ENCODE assay signal across 15 cellular contexts in the genomic region with DNA sequence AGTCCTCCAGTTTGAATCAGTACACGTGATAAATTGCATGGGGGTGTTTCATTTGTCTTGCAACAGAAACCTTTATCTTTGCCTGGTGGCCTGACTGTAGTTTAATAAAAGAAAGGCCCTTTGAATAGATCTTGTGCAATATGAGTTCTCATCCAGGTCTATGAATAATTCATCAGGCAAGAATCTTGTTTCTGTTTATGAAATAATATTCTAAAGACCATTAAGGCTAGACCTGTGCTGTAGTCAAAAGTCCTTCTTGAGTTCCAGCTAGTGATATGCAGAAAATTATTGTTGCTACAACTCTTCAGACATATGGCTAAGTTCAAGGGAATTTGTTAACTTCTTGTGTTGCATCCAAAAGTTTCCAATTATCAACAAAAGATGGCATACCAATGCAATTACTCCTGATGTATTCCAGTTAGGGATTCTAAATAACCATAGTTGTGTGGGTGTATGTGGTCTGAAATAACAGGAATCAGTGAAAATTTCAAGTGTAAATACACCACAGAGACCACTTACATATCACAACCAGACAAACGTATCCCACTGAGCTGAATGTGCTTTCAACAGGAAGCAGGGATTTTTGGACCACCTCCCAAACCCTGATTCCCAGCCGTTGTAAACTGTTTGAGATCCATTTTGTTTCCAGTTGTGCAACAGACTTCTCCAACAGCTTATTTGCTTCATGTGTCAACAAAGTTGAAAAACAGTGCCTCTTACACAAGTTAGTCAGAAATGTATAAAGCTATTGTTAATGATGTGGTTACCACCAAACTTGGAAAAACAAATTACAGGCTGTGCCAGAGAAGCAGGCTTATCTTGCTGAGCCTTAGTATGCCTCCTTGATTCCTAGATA. TPM values are rescaled to one million over a fixed set of nuclear protein-coding genes. Genes with fewer than 3 reads are reported as not detected.
DNase-seq lines count a peak whose midpoint lies in the region; ATAC-seq and TF ChIP-seq lines count a peak whose summit lies in the region.
"Had no signal": no experiment of that assay in that cellular context is flagged by ENCODE, and none has a peak within 500 bp of the region (broad histone marks: within the 10 kb centered on the region; RNA-seq: fewer than 3 reads in every experiment).

No MANE protein-coding gene starts in this region.

- peaks cover 0 to 4% (median 0%) of the 10 kb centered on the region in 3 donors for H3K4me1 ChIP-seq in gastroesophageal sphincter
- H3K4me1 ChIP-seq: Peyer's patch had no signal

- no peak overlapping the region for H3K27ac Mint-ChIP-seq in Calu3 (ENCODE audit: unreplicated experiment)
- H3K27ac Mint-ChIP-seq: activated T-helper 2 cell treated with anti-CD3 and anti-CD28 coated beads, Interferon-gamma antibody, Interleukin-2, Interleukin-4, amounts not matched to agents 10 μg/mL and 5 μg/mL and 100 μg/mL, durations not matched to agents 14 hours and 24 hours and 36 hours; effector memory CD8-positive, alpha-beta T cell had no signal

- H3K4me3 ChIP-seq in gastroesophageal sphincter: no peak overlapping the region
- H3K4me3 ChIP-seq: GM12878, Peyer's patch had no signal

- WGBS in gastroesophageal sphincter (ENCODE audit: low coverage in 1 of 2), 2 donors: 12 to 22% methylated on average over 3 of the region's 3 CpGs

- no peaks in the 10 kb centered on the region for H3K27me3 Mint-ChIP-seq in Calu3 (ENCODE audit: unreplicated experiment)

- TF ChIP-seq POLR2A in gastroesophageal sphincter (IDR thresholded peaks at IDR 0.05): no peak

- peak overlapping the region in 2 of 4 donors; percentile 18 to 66 for H3K27ac ChIP-seq in gastroesophageal sphincter
- H3K27ac ChIP-seq: neutrophil had no signal

- H3K36me3 Mint-ChIP-seq in Calu3 (ENCODE audit: insufficient read depth, unreplicated experiment): no peaks in the 10 kb centered on the region

- ATAC-seq in gastroesophageal sphincter (peak; percentile 82), HG02870 (IDR thresholded peaks at IDR 0.05; ENCODE audit: unreplicated experiment) (no peak)
- ATAC-seq: effector memory CD8-positive, alpha-beta T cell; GM12878 had no signal

- no peaks in the 10 kb centered on the region for H3K4me1 Mint-ChIP-seq in Calu3 (ENCODE audit: low read depth, unreplicated experiment)

- H3K27me3 ChIP-seq in gastroesophageal sphincter: no peaks in the 10 kb centered on the region
- H3K27me3 ChIP-seq: Peyer's patch had no signal

- peaks cover 13% of the 10 kb centered on the region for H3K9me3 Mint-ChIP-seq in Calu3 (ENCODE audit: low read depth, unreplicated experiment)

- H3K36me3 ChIP-seq in gastroesophageal sphincter: no peaks in the 10 kb centered on the region
- H3K36me3 ChIP-seq: neutrophil, Peyer's patch had no signal

- TF ChIP-seq EP300 in gastroesophageal sphincter (IDR thresholded peaks at IDR 0.05): no peak

- CTCF ChIA-PET in Calu3 (lab: Charles Lee): interaction anchor here (0.6 kb wide), 1 partner anchor 73 kb away, joined by 3 read pairs; no protein-coding TSS in a partner anchor

- no peak for TF ChIP-seq CTCF in gastroesophageal sphincter (IDR thresholded peaks at IDR 0.05)
- no peak for TF ChIP-seq CTCF in Calu3 (IDR thresholded peaks at IDR 0.05; ENCODE audit: unreplicated experiment)

- no peaks in the 10 kb centered on the region for H3K9me3 ChIP-seq in gastroesophageal sphincter
- H3K9me3 ChIP-seq: neutrophil, Peyer's patch had no signal

- DNase-seq in EH (ENCODE audit: low read depth) (peak; percentile 93), amniotic epithelial cell (ENCODE audit: low read depth) (peak; percentile 95), renal cortical epithelial cell (ENCODE audit: low read depth) (peak; percentile 94), Calu3 (no peak), hippocampal formation (lab: John Stamatoyannopoulos, UW) (no peak), NCI-H1436 (lab: John Stamatoyannopoulos, UW) (no peak)
- DNase-seq: effector memory CD8-positive, alpha-beta T cell; NCI-H2029 treated with DMSO at 0.1 percent for 48 hours; trophoblast cell had no signal

- intact Hi-C loops in Calu3 (cut with micrococcal nuclease; ENCODE audit: unreplicated experiment): no loop called here

- H3K4me3 Mint-ChIP-seq in Calu3 (ENCODE audit: low read depth, unreplicated experiment): no peak overlapping the region
- H3K4me3 Mint-ChIP-seq: effector memory CD8-positive, alpha-beta T cell had no signal

- no TSS peak for BruUV-seq in Calu3 (replicated peaks; lab: Mats Ljungman, UMichigan)

RNA-seq across cellular contexts. Expression of gene BICC1, which starts 54.7 kb away (rescaled TPM):
- total RNA-seq in gastroesophageal sphincter: 10 to 100 TPM; 18.6 to 27.8 (median 22.5) TPM
- total RNA-seq in renal cortical epithelial cell: 248 and 609 TPM in 2 replicates
- total RNA-seq in Calu3 (2022): 58.0 and 70.2 TPM in 2 replicates

Comparison
In these comparisons a context has a peak if more than half of its experiments do, and no peak if none do; other contexts are left out.
1. DNase-seq: peak in EH (single experiment), amniotic epithelial cell (single experiment) and renal cortical epithelial cell (single experiment); none in Calu3 (single experiment), hippocampal formation (0 of 2) and NCI-H1436 (single experiment).